1 cellular context compared by ENCODE assay signal in the genomic region with DNA sequence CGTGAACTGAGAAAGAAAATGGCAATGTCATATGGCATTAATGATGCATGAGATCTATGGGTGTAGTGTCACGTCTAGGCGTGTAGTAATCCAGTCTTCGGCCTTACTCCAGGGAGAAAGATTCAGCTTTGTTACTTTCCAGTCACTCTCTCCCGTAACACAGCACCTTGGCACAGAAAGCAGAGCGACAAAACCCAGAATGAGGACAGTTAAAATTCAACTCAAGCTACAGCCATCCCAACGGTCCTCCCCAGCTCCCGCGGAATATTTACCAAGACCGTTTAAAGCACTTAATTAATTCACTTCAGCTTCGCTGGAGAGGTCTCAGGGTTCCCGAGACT.
TF ChIP-seq lines count a peak whose summit lies in the region.

No MANE protein-coding gene starts in this region.

TF ChIP-seq in HepG2, 621 proteins besides CTCF, POLR2A, EP300 and RAD21 (continued from another document):
- TF ChIP-seq, protein P1, sequence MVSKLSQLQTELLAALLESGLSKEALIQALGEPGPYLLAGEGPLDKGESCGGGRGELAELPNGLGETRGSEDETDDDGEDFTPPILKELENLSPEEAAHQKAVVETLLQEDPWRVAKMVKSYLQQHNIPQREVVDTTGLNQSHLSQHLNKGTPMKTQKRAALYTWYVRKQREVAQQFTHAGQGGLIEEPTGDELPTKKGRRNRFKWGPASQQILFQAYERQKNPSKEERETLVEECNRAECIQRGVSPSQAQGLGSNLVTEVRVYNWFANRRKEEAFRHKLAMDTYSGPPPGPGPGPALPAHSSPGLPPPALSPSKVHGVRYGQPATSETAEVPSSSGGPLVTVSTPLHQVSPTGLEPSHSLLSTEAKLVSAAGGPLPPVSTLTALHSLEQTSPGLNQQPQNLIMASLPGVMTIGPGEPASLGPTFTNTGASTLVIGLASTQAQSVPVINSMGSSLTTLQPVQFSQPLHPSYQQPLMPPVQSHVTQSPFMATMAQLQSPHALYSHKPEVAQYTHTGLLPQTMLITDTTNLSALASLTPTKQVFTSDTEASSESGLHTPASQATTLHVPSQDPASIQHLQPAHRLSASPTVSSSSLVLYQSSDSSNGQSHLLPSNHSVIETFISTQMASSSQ (IDR thresholded peaks at IDR 0.05; ENCODE audit: low read depth) = no peak
- TF ChIP-seq, protein P1 (CRISPR knock-in tag; IDR thresholded peaks at IDR 0.05; ENCODE audit: borderline replicate concordance) = no peak
- no peak for TF ChIP-seq SNAI1 (CRISPR knock-in tag; IDR thresholded peaks at IDR 0.05; ENCODE audit: borderline replicate concordance)
- no peak for TF ChIP-seq ZNF143 (CRISPR knock-in tag; IDR thresholded peaks at IDR 0.05)
- TF ChIP-seq DNMT3B (CRISPR knock-in tag; conservative IDR thresholded peaks at IDR 0.05) = 0 out of 2 replicates have a peak, but pooled peaks have one; percentile 52
- no peak for TF ChIP-seq ZNF484 (CRISPR knock-in tag; IDR thresholded peaks at IDR 0.05; ENCODE audit: borderline replicate concordance, low read depth)
- TF ChIP-seq ELF1 (CRISPR knock-in tag; IDR thresholded peaks at IDR 0.05) = no peak
- TF ChIP-seq NR2C2 (CRISPR knock-in tag; IDR thresholded peaks at IDR 0.05; ENCODE audit: borderline replicate concordance) = no peak
- TF ChIP-seq, protein P2, sequence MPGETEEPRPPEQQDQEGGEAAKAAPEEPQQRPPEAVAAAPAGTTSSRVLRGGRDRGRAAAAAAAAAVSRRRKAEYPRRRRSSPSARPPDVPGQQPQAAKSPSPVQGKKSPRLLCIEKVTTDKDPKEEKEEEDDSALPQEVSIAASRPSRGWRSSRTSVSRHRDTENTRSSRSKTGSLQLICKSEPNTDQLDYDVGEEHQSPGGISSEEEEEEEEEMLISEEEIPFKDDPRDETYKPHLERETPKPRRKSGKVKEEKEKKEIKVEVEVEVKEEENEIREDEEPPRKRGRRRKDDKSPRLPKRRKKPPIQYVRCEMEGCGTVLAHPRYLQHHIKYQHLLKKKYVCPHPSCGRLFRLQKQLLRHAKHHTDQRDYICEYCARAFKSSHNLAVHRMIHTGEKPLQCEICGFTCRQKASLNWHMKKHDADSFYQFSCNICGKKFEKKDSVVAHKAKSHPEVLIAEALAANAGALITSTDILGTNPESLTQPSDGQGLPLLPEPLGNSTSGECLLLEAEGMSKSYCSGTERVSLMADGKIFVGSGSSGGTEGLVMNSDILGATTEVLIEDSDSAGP (CRISPR knock-in tag; IDR thresholded peaks at IDR 0.05; ENCODE audit: borderline replicate concordance) = no peak
- TF ChIP-seq, protein P3, sequence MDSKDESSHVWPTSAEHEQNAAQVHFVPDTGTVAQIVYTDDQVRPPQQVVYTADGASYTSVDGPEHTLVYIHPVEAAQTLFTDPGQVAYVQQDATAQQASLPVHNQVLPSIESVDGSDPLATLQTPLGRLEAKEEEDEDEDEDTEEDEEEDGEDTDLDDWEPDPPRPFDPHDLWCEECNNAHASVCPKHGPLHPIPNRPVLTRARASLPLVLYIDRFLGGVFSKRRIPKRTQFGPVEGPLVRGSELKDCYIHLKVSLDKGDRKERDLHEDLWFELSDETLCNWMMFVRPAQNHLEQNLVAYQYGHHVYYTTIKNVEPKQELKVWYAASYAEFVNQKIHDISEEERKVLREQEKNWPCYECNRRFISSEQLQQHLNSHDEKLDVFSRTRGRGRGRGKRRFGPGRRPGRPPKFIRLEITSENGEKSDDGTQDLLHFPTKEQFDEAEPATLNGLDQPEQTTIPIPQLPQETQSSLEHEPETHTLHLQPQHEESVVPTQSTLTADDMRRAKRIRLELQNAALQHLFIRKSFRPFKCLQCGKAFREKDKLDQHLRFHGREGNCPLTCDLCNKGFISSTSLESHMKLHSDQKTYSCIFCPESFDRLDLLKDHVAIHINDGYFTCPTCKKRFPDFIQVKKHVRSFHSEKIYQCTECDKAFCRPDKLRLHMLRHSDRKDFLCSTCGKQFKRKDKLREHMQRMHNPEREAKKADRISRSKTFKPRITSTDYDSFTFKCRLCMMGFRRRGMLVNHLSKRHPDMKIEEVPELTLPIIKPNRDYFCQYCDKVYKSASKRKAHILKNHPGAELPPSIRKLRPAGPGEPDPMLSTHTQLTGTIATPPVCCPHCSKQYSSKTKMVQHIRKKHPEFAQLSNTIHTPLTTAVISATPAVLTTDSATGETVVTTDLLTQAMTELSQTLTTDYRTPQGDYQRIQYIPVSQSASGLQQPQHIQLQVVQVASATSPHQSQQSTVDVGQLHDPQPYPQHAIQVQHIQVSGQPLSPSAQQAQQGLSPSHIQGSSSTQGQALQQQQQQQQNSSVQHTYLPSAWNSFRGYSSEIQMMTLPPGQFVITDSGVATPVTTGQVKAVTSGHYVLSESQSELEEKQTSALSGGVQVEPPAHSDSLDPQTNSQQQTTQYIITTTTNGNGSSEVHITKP (CRISPR knock-in tag; IDR thresholded peaks at IDR 0.05; ENCODE audit: low read depth) = no peak
- TF ChIP-seq NFKB2 (CRISPR knock-in tag; IDR thresholded peaks at IDR 0.05; ENCODE audit: borderline replicate concordance) = no peak
- TF ChIP-seq ZNF746 (CRISPR knock-in tag; IDR thresholded peaks at IDR 0.05) = no peak
- no peak for TF ChIP-seq PHB2 (IDR thresholded peaks at IDR 0.05; ENCODE audit: partially characterized antibody)
- TF ChIP-seq MAFK (conservative IDR thresholded peaks at IDR 0.05 in 1 of 2, IDR thresholded peaks at IDR 0.05 in 1 of 2; ENCODE audit: low read length in 2 of 2) = no peak
- no peak for TF ChIP-seq ZNF775 (CRISPR knock-in tag; IDR thresholded peaks at IDR 0.05; ENCODE audit: borderline replicate concordance)
- no peak for TF ChIP-seq SOX6 (IDR thresholded peaks at IDR 0.05)
- TF ChIP-seq SOX6 (CRISPR knock-in tag; IDR thresholded peaks at IDR 0.05) = 0 out of 2 replicates have a peak, but pooled peaks have one; percentile 6
- TF ChIP-seq, protein P4, sequence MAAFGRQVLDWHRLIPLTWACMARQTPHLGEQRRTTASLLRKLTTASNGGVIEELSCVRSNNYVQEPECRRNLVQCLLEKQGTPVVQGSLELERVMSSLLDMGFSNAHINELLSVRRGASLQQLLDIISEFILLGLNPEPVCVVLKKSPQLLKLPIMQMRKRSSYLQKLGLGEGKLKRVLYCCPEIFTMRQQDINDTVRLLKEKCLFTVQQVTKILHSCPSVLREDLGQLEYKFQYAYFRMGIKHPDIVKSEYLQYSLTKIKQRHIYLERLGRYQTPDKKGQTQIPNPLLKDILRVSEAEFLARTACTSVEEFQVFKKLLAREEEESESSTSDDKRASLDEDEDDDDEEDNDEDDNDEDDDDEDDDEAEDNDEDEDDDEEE (CRISPR knock-in tag; IDR thresholded peaks at IDR 0.05) = 0 out of 2 replicates have a peak, but pooled peaks have one; percentile 64
- no peak for TF ChIP-seq YEATS4 (CRISPR knock-in tag; IDR thresholded peaks at IDR 0.05; ENCODE audit: borderline replicate concordance)
- TF ChIP-seq, protein P5, sequence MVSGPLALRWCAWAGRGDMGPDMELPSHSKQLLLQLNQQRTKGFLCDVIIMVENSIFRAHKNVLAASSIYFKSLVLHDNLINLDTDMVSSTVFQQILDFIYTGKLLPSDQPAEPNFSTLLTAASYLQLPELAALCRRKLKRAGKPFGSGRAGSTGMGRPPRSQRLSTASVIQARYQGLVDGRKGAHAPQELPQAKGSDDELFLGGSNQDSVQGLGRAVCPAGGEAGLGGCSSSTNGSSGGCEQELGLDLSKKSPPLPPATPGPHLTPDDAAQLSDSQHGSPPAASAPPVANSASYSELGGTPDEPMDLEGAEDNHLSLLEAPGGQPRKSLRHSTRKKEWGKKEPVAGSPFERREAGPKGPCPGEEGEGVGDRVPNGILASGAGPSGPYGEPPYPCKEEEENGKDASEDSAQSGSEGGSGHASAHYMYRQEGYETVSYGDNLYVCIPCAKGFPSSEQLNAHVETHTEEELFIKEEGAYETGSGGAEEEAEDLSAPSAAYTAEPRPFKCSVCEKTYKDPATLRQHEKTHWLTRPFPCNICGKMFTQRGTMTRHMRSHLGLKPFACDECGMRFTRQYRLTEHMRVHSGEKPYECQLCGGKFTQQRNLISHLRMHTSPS (CRISPR knock-in tag; IDR thresholded peaks at IDR 0.05; ENCODE audit: low read depth) = no peak
- TF ChIP-seq FOSL2 (CRISPR knock-in tag; IDR thresholded peaks at IDR 0.05) = no peak
- no peak for TF ChIP-seq ZNF136 (CRISPR knock-in tag; IDR thresholded peaks at IDR 0.05; ENCODE audit: low read depth)
- TF ChIP-seq ZNF44 (CRISPR knock-in tag; IDR thresholded peaks at IDR 0.05) = 0 out of 2 replicates have a peak, but pooled peaks have one; percentile 47
- TF ChIP-seq, protein P6, sequence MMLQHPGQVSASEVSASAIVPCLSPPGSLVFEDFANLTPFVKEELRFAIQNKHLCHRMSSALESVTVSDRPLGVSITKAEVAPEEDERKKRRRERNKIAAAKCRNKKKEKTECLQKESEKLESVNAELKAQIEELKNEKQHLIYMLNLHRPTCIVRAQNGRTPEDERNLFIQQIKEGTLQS (CRISPR knock-in tag; IDR thresholded peaks at IDR 0.05) = no peak
- TF ChIP-seq, protein P7, sequence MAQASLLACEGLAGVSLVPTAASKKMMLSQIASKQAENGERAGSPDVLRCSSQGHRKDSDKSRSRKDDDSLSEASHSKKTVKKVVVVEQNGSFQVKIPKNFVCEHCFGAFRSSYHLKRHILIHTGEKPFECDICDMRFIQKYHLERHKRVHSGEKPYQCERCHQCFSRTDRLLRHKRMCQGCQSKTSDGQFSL (CRISPR knock-in tag; IDR thresholded peaks at IDR 0.05) = no peak
- TF ChIP-seq SRY (CRISPR knock-in tag; IDR thresholded peaks at IDR 0.05) = no peak
- TF ChIP-seq ZNF598 (CRISPR knock-in tag; IDR thresholded peaks at IDR 0.05; ENCODE audit: borderline replicate concordance) = peak; percentile 43; the same call in 1 of the 2 replicates
- TF ChIP-seq, protein P8, sequence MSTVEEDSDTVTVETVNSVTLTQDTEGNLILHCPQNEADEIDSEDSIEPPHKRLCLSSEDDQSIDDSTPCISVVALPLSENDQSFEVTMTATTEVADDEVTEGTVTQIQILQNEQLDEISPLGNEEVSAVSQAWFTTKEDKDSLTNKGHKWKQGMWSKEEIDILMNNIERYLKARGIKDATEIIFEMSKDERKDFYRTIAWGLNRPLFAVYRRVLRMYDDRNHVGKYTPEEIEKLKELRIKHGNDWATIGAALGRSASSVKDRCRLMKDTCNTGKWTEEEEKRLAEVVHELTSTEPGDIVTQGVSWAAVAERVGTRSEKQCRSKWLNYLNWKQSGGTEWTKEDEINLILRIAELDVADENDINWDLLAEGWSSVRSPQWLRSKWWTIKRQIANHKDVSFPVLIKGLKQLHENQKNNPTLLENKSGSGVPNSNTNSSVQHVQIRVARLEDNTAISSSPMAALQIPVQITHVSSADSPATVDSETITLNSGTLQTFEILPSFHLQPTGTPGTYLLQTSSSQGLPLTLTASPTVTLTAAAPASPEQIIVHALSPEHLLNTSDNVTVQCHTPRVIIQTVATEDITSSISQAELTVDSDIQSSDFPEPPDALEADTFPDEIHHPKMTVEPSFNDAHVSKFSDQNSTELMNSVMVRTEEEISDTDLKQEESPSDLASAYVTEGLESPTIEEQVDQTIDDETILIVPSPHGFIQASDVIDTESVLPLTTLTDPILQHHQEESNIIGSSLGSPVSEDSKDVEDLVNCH (CRISPR knock-in tag; IDR thresholded peaks at IDR 0.05) = no peak
- TF ChIP-seq RARG (CRISPR knock-in tag; IDR thresholded peaks at IDR 0.05; ENCODE audit: low read depth) = no peak
- TF ChIP-seq, protein P9, sequence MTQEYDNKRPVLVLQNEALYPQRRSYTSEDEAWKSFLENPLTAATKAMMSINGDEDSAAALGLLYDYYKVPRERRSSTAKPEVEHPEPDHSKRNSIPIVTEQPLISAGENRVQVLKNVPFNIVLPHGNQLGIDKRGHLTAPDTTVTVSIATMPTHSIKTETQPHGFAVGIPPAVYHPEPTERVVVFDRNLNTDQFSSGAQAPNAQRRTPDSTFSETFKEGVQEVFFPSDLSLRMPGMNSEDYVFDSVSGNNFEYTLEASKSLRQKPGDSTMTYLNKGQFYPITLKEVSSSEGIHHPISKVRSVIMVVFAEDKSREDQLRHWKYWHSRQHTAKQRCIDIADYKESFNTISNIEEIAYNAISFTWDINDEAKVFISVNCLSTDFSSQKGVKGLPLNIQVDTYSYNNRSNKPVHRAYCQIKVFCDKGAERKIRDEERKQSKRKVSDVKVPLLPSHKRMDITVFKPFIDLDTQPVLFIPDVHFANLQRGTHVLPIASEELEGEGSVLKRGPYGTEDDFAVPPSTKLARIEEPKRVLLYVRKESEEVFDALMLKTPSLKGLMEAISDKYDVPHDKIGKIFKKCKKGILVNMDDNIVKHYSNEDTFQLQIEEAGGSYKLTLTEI (CRISPR knock-in tag; conservative IDR thresholded peaks at IDR 0.05) = no peak
- TF ChIP-seq, protein P10, sequence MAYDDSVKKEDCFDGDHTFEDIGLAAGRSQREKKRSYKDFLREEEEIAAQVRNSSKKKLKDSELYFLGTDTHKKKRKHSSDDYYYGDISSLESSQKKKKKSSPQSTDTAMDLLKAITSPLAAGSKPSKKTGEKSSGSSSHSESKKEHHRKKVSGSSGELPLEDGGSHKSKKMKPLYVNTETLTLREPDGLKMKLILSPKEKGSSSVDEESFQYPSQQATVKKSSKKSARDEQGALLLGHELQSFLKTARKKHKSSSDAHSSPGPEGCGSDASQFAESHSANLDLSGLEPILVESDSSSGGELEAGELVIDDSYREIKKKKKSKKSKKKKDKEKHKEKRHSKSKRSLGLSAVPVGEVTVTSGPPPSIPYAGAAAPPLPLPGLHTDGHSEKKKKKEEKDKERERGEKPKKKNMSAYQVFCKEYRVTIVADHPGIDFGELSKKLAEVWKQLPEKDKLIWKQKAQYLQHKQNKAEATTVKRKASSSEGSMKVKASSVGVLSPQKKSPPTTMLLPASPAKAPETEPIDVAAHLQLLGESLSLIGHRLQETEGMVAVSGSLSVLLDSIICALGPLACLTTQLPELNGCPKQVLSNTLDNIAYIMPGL (CRISPR knock-in tag; IDR thresholded peaks at IDR 0.05; ENCODE audit: borderline replicate concordance in 1 of 2, low read depth in 1 of 2) = 0 out of 4 replicates have a peak, but pooled peaks of 1 of the 2 experiments have one; percentile 7
